In the genomic region with DNA sequence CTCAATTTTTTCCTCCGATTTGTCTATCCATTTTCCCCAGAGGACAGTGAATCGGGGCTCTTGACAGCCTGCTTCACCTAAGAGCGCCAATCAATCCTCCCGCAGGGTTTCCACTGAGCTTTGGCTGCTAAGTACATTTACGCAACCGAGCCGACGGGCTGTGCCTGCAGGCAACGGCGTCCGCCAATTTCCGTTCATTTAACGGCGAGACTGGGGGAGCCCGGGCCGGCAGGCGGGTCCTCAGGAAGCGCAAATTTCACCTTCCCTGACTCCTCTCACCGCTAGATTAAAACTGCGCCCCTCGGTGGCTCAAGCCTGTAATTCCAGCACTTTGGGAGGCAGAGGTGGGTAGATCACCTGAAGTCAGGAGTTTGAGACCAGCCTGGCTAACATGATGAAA, we compare ENCODE assay signal across 9 cellular contexts. TPM values are rescaled to one million over a fixed set of nuclear protein-coding genes. Genes with fewer than 3 reads are reported as not detected.
DNase-seq lines count a peak whose midpoint lies in the region; ATAC-seq and TF ChIP-seq lines count a peak whose summit lies in the region.
"Had no signal": no experiment of that assay in that cellular context is flagged by ENCODE, and none has a peak within 500 bp of the region (broad histone marks: within the 10 kb centered on the region; RNA-seq: fewer than 3 reads in every experiment).

No MANE protein-coding gene starts in this region.

- DNase-seq in H7 (peak; percentile 88), NCI-H524 treated with DMSO at 0.1 percent for 48 hours (lab: John Stamatoyannopoulos, UW) (peak; percentile 1), fibroblast of villous mesenchyme (ENCODE audit: low read depth) (peak; percentile 74), posterior vena cava (ENCODE audit: low spot score) (peak; percentile 81), retina (no peak)
- DNase-seq in activated CD4-positive, CD25-positive, alpha-beta regulatory T cell (lab: John Stamatoyannopoulos, UW) = no peak
- DNase-seq: effector memory CD8-positive, alpha-beta T cell had no signal

- intact Hi-C loops in posterior vena cava (cut with DNase I) = loop anchor here in 1 of 2 donors (5.0 kb wide), 1 partner anchor 1950 kb away; no protein-coding TSS in a partner anchor

- H3K4me3 Mint-ChIP-seq in activated T-helper 17 cell treated with anti-CD3 and anti-CD28 coated beads, Interleukin-2, amount 50 U/mL, for 72 hours = no peak overlapping the region
- H3K4me3 Mint-ChIP-seq: effector memory CD8-positive, alpha-beta T cell had no signal

- no peak for ATAC-seq in activated T-helper 17 cell treated with anti-CD3 and anti-CD28 coated beads, Interleukin-2, amount 50 U/mL, for 72 hours (replicated peaks)
- ATAC-seq: effector memory CD8-positive, alpha-beta T cell had no signal

- TF ChIP-seq CTCF in fibroblast of villous mesenchyme (IDR thresholded peaks at IDR 0.05; ENCODE audit: insufficient read depth, low read depth, low read length) = no peak

- peaks cover 14% of the 10 kb centered on the region for H3K27me3 ChIP-seq in H7 (ENCODE audit: control insufficient read depth, insufficient read depth, low read length)

- no peaks in the 10 kb centered on the region for H3K36me3 ChIP-seq in H7 (replicated peaks; ENCODE audit: control insufficient read depth, insufficient read depth, low read length)

- H3K9me3 Mint-ChIP-seq in activated T-helper 17 cell treated with anti-CD3 and anti-CD28 coated beads, Interleukin-2, amount 50 U/mL, for 72 hours = no peaks in the 10 kb centered on the region
- H3K9me3 Mint-ChIP-seq: effector memory CD8-positive, alpha-beta T cell had no signal

- peaks cover 14% of the 10 kb centered on the region for H3K27me3 Mint-ChIP-seq in activated T-helper 17 cell treated with anti-CD3 and anti-CD28 coated beads, Interleukin-2, amount 50 U/mL, for 72 hours

- no peaks in the 10 kb centered on the region for H3K36me3 Mint-ChIP-seq in activated T-helper 17 cell treated with anti-CD3 and anti-CD28 coated beads, Interleukin-2, amount 50 U/mL, for 72 hours (ENCODE audit: low read depth)

- H3K4me1 Mint-ChIP-seq in activated T-helper 17 cell treated with anti-CD3 and anti-CD28 coated beads, Interleukin-2, amount 50 U/mL, for 72 hours = peaks cover 4% of the 10 kb centered on the region

- no peak overlapping the region for H3K27ac Mint-ChIP-seq in activated T-helper 17 cell treated with anti-CD3 and anti-CD28 coated beads, Interleukin-2, amount 50 U/mL, for 72 hours

- H3K4me3 ChIP-seq in H7 (ENCODE audit: insufficient read depth, low read depth, low read length) = peak overlapping the region; percentile 30
- peak overlapping the region; percentile 44 for H3K4me3 ChIP-seq in fibroblast of villous mesenchyme (ENCODE audit: low read depth, low read length)
- H3K4me3 ChIP-seq: skin epidermis had no signal

RNA-seq across cellular contexts. Expression of gene NXNL2, which starts 2.7 kb away (rescaled TPM):
- 1.8 and 4.1 TPM in 2 replicates for total RNA-seq in H7 (2014; rRNA removed; shearing (Covaris generic))
- total RNA-seq in fibroblast of villous mesenchyme (7.7 and 11.2 TPM in 2 replicates), posterior vena cava (under 1 TPM in 1 of 2 donors, not detected in 1; 1.00 TPM)
- not detected for total RNA-seq in activated T-helper 17 cell treated with anti-CD3 and anti-CD28 coated beads, Interleukin-2, amount 50 U/mL, for 72 hours

Comparison
In these comparisons a context has a peak if more than half of its experiments do, and no peak if none do; other contexts are left out.
1. DNase-seq: peak in H7 (single experiment), NCI-H524 treated with DMSO at 0.1 percent for 48 hours (single experiment), fibroblast of villous mesenchyme (single experiment) and posterior vena cava (single experiment); none in retina (single experiment) and activated CD4-positive, CD25-positive, alpha-beta regulatory T cell (0 of 4).